Comparison of ENCODE assay signal across 9 cellular contexts in genomic region chr9:114238919-114239879, GRCh38.
A peak's percentile ranks its signal among the peaks of the same experiment; 100 is the strongest.
DNase-seq lines count a peak whose midpoint lies in the region; ATAC-seq and TF ChIP-seq lines count a peak whose summit lies in the region.
"Had no signal": no experiment of that assay in that cellular context is flagged by ENCODE, and none has a peak within 500 bp of the region (broad histone marks: within the 10 kb centered on the region; RNA-seq: fewer than 3 reads in every experiment).

No MANE protein-coding gene starts in this region.

- no peak for TF ChIP-seq POLR2A in erythroblast (IDR thresholded peaks at IDR 0.05; ENCODE audit: low read length)

- WGBS in mammary epithelial cell (ENCODE audit: low coverage, missing lambda C conversion rate), result 89% methylated on average over 13 of the region's 14 CpGs

- H3K9me3 Mint-ChIP-seq in activated naive CD8-positive, alpha-beta T cell treated with anti-CD3 and anti-CD28 coated beads, Interleukin-2, amount 50 U/mL, for 24 hours, result no peaks in the 10 kb centered on the region

- H3K9me2 ChIP-seq in OCI-LY1 (ENCODE audit: low read depth, low read length), result no peaks in the 10 kb centered on the region

- no peaks in the 10 kb centered on the region for H3K36me3 Mint-ChIP-seq in activated naive CD8-positive, alpha-beta T cell treated with anti-CD3 and anti-CD28 coated beads, Interleukin-2, amount 50 U/mL, for 24 hours (ENCODE audit: low read depth)

- H3K9ac ChIP-seq in OCI-LY1 (ENCODE audit: low read length), result no peak overlapping the region
- no peak overlapping the region for H3K9ac ChIP-seq in mammary epithelial cell (ENCODE audit: insufficient read depth, low read length)

- H3K4me1 Mint-ChIP-seq in activated naive CD8-positive, alpha-beta T cell treated with anti-CD3 and anti-CD28 coated beads, Interleukin-2, amount 50 U/mL, for 24 hours, result no peaks in the 10 kb centered on the region

- TF ChIP-seq CTCF in GM10266 (IDR thresholded peaks at IDR 0.05; ENCODE audit: control insufficient read depth, insufficient read depth, low read depth, missing control alignments), result no peak
- peak; percentile 8; the same call in 1 of the 2 replicates for TF ChIP-seq CTCF in OCI-LY1 (IDR thresholded peaks at IDR 0.05; ENCODE audit: low read length)
- TF ChIP-seq CTCF in osteoblast (IDR thresholded peaks at IDR 0.05; ENCODE audit: extremely low read depth, low read depth, low read length), result peak; percentile 51
- peak in 1 of 2 donors; percentile 29 for TF ChIP-seq CTCF in mammary epithelial cell (conservative IDR thresholded peaks at IDR 0.05 in 1 of 2, IDR thresholded peaks at IDR 0.05 in 1 of 2; ENCODE audit: extremely low read depth in 1 of 2, insufficient read depth in 1 of 2, low read depth in 1 of 2, low read length in 2 of 2)

- H3F3A ChIP-seq in OCI-LY1 (ENCODE audit: insufficient read depth, low read length), result no peaks in the 10 kb centered on the region

- H3K4me1 ChIP-seq in OCI-LY1 (ENCODE audit: insufficient read depth, low read length, severe bottlenecking) (no peaks in the 10 kb centered on the region), osteoblast (ENCODE audit: insufficient read depth, low read length) (peaks cover 22% of the 10 kb centered on the region), mammary epithelial cell (ENCODE audit: insufficient read depth, low read length) (no peaks in the 10 kb centered on the region)

- H3K4me3 ChIP-seq in OCI-LY1 (ENCODE audit: low read depth, low read length, poor library complexity, severe bottlenecking) (no peak overlapping the region), osteoblast (ENCODE audit: insufficient read depth, low read length) (peak overlapping the region; percentile 29), mammary epithelial cell (replicated peaks in 1 of 3; ENCODE audit: insufficient read depth in 1 of 3, low read depth in 2 of 3, low read length in 3 of 3) (no peak overlapping the region)

- H3K4me3 Mint-ChIP-seq in activated naive CD8-positive, alpha-beta T cell treated with anti-CD3 and anti-CD28 coated beads, Interleukin-2, amount 50 U/mL, for 24 hours, result no peak overlapping the region

- no peaks in the 10 kb centered on the region for H3K79me2 ChIP-seq in OCI-LY1 (ENCODE audit: insufficient read depth, low read length)
- no peaks in the 10 kb centered on the region for H3K79me2 ChIP-seq in osteoblast (ENCODE audit: insufficient read depth, low read length)
- no peaks in the 10 kb centered on the region for H3K79me2 ChIP-seq in mammary epithelial cell (ENCODE audit: insufficient read depth, low read length)

- intact Hi-C loops in mammary epithelial cell (cut with micrococcal nuclease), result loop anchor here (2.0 kb wide), 1 partner anchor 50 kb away; no protein-coding TSS in a partner anchor

- DNase-seq in GM10266 (ENCODE audit: extremely low spot score) (peak; percentile 27), erythroblast (lab: John Stamatoyannopoulos, UW) (peak; percentile 83 to 88), osteoblast (ENCODE audit: insufficient read length, low spot score, missing footprints) (peak; percentile 91), mammary epithelial cell (no peak)
- DNase-seq in activated CD4-positive, alpha-beta T cell treated with anti-CD3 and anti-CD28 coated beads, Interleukin-2, amount 50 U/mL, for 4 hours, result no peak
- no peak for DNase-seq in activated naive CD8-positive, alpha-beta T cell treated with anti-CD3 and anti-CD28 coated beads, Interleukin-2, amount 50 U/mL, for 24 hours
- DNase-seq: activated CD4-positive, CD25-positive, alpha-beta regulatory T cell treated with anti-CD3 and anti-CD28 coated beads, Interleukin-2, amount 50 U/mL, for 72 hours had no signal

- dilution Hi-C loops in mammary epithelial cell (cut with HindIII; ENCODE audit: low sequenced_read_pairs), result no loop called here

- in situ Hi-C loops in mammary epithelial cell (cut with MboI; ENCODE audit: low sequenced_read_pairs in 2 of 2), result no loop called here

- H3K4me2 ChIP-seq in OCI-LY1 (ENCODE audit: low read length) (no peak overlapping the region), osteoblast (ENCODE audit: insufficient read depth, low read length) (peak overlapping the region; percentile 66), mammary epithelial cell (ENCODE audit: insufficient read depth, low read depth, low read length) (no peak overlapping the region)

- H3K27ac Mint-ChIP-seq in activated naive CD8-positive, alpha-beta T cell treated with anti-CD3 and anti-CD28 coated beads, Interleukin-2, amount 50 U/mL, for 24 hours, result no peak overlapping the region

- no TSS peak for BruUV-seq in mammary epithelial cell (replicated peaks; lab: Mats Ljungman, UMichigan)

- H3K36me3 ChIP-seq in OCI-LY1 (ENCODE audit: insufficient read depth, low read length) (no peaks in the 10 kb centered on the region), osteoblast (ENCODE audit: insufficient read depth, low read length) (peaks cover 5% of the 10 kb centered on the region), mammary epithelial cell (ENCODE audit: insufficient read depth, low read length) (no peaks in the 10 kb centered on the region)

- CTCF ChIA-PET in mammary epithelial cell (lab: Charles Lee; ENCODE audit: low non-redundant PET), result no interaction called here

- peaks cover 12% of the 10 kb centered on the region for H3K27me3 Mint-ChIP-seq in activated naive CD8-positive, alpha-beta T cell treated with anti-CD3 and anti-CD28 coated beads, Interleukin-2, amount 50 U/mL, for 24 hours

- H3K27me3 ChIP-seq in OCI-LY1 (ENCODE audit: insufficient read depth, low read length) (peaks cover 8% of the 10 kb centered on the region; the same call in 1 of the 2 replicates), osteoblast (ENCODE audit: insufficient read depth, low read length) (no peaks in the 10 kb centered on the region), mammary epithelial cell (ENCODE audit: insufficient read depth, low read length) (no peaks in the 10 kb centered on the region)

- H2AFZ ChIP-seq in OCI-LY1 (ENCODE audit: low read length), result no peak overlapping the region
- no peak overlapping the region for H2AFZ ChIP-seq in osteoblast (ENCODE audit: low read length)
- no peak overlapping the region for H2AFZ ChIP-seq in mammary epithelial cell (ENCODE audit: low read depth, low read length)

- H3K27ac ChIP-seq in OCI-LY1 (ENCODE audit: low read depth, low read length, poor library complexity, severe bottlenecking) (no peak overlapping the region), osteoblast (ENCODE audit: low read depth, low read length) (peak overlapping the region; percentile 33), mammary epithelial cell (ENCODE audit: insufficient read depth, low read depth, low read length) (no peak overlapping the region)

- ATAC-seq in GM21515 (IDR thresholded peaks at IDR 0.05; ENCODE audit: unreplicated experiment), result no peak
- no peak for ATAC-seq in activated naive CD8-positive, alpha-beta T cell treated with anti-CD3 and anti-CD28 coated beads, Interleukin-2, amount 50 U/mL, for 24 hours

- H4K20me1 ChIP-seq in OCI-LY1 (ENCODE audit: insufficient read depth, low read length) (no peaks in the 10 kb centered on the region), osteoblast (ENCODE audit: insufficient read depth, low read length) (peaks cover 10% of the 10 kb centered on the region), mammary epithelial cell (ENCODE audit: insufficient read depth, low read length) (no peaks in the 10 kb centered on the region)

- H3K9me3 ChIP-seq in OCI-LY1 (ENCODE audit: low read length) (no peaks in the 10 kb centered on the region), osteoblast (ENCODE audit: low read depth, low read length) (no peaks in the 10 kb centered on the region), mammary epithelial cell (replicated peaks; ENCODE audit: insufficient read depth, low read length) (no peaks in the 10 kb centered on the region)

Comparison
In these comparisons a context has a peak if more than half of its experiments do, and no peak if none do; other contexts are left out.
1. DNase-seq: peak in GM10266 (single experiment), erythroblast (2 of 2) and osteoblast (single experiment); none in mammary epithelial cell (single experiment), activated CD4-positive, alpha-beta T cell treated with anti-CD3 and anti-CD28 coated beads, Interleukin-2, amount 50 U/mL, for 4 hours (0 of 2) and activated naive CD8-positive, alpha-beta T cell treated with anti-CD3 and anti-CD28 coated beads, Interleukin-2, amount 50 U/mL, for 24 hours (single experiment).